ENCODE assay signal across 8 cellular contexts in the genomic region with DNA sequence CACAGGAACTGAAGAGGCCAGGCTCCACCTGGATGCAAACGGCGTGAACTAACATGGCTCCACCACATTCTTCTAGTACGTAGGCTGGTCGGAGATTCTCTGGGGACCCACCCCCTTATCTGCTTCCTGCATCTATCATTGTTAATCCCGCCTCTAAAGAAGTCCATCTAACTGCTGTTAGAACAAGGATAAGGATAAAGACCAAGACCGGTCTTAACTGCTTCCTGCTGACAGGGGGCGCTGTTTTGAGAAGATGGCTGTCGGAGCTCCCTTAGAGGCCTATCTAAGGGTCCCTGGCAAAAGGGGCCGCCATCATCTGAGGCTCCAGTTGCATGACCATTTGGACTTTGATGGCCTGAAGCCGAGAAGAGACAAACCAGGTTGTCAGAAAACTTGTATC. TPM values are rescaled to one million over a fixed set of nuclear protein-coding genes. Genes with fewer than 3 reads are reported as not detected.
DNase-seq lines count a peak whose midpoint lies in the region; ATAC-seq and TF ChIP-seq lines count a peak whose summit lies in the region.

No MANE protein-coding gene starts in this region.

- peak; percentile 60 for ATAC-seq in activated CD8-positive, alpha-beta memory T cell treated with anti-CD3 and anti-CD28 coated beads, Interleukin-2, amount 10 ng/mL, durations not matched to agents 7 days and 5 days
- ATAC-seq in gastroesophageal sphincter (no peak), HG03095 (IDR thresholded peaks at IDR 0.05; ENCODE audit: unreplicated experiment) (no peak), HG03097 (IDR thresholded peaks at IDR 0.05; ENCODE audit: low FRiP score, unreplicated experiment) (no peak)

- 13 to 36% methylated on average over 3 to 9 of the region's 10 CpGs for WGBS in gastroesophageal sphincter (ENCODE audit: low coverage in 1 of 2), 2 donors

- H2AFZ ChIP-seq in MM.1S (ENCODE audit: low read length): no peak overlapping the region

- no peak overlapping the region for H3K4me3 Mint-ChIP-seq in activated CD8-positive, alpha-beta memory T cell treated with anti-CD3 and anti-CD28 coated beads, Interleukin-2, amount 10 ng/mL, durations not matched to agents 7 days and 5 days

- H4K20me1 ChIP-seq in MM.1S (ENCODE audit: insufficient read depth, low read length): no peaks in the 10 kb centered on the region

- H3K36me3 Mint-ChIP-seq in activated CD8-positive, alpha-beta memory T cell treated with anti-CD3 and anti-CD28 coated beads, Interleukin-2, amount 10 ng/mL, durations not matched to agents 7 days and 5 days: peaks cover 10% of the 10 kb centered on the region

- CTCF ChIA-PET in activated CD8-positive, alpha-beta memory T cell treated with anti-CD3 and anti-CD28 coated beads, Interleukin-2, amount 10 ng/mL, durations not matched to agents 7 days and 5 days (lab: Charles Lee): interaction anchor here (0.8 to 2.2 kb wide), 13 partner anchors 9 to 167 kb away, joined by 3 to 24 read pairs (median 4); partner anchors contain the start of gene WRAP53

- peaks cover 7% of the 10 kb centered on the region for H3K9me3 Mint-ChIP-seq in activated CD8-positive, alpha-beta memory T cell treated with anti-CD3 and anti-CD28 coated beads, Interleukin-2, amount 10 ng/mL, durations not matched to agents 7 days and 5 days (ENCODE audit: low read depth)

- H3K9ac ChIP-seq in MM.1S (ENCODE audit: low read length): no peak overlapping the region

- no peak for DNase-seq in AG10803 (ENCODE audit: low read depth)
- DNase-seq in MM.1S: peak; percentile 8
- peak; percentile 50 for DNase-seq in activated CD8-positive, alpha-beta memory T cell treated with anti-CD3 and anti-CD28 coated beads, Interleukin-2, amount 10 ng/mL, durations not matched to agents 7 days and 5 days
- peak; percentile 52 for DNase-seq in stimulated activated CD4-positive, alpha-beta T cell treated with anti-CD3 and anti-CD28 coated beads, Interleukin-1b, Interleukin-23, amount 100 ng/mL, for 48 hours
- DNase-seq in KG1 (lab: John Stamatoyannopoulos, UW): no peak

- H3K27me3 Mint-ChIP-seq in activated CD8-positive, alpha-beta memory T cell treated with anti-CD3 and anti-CD28 coated beads, Interleukin-2, amount 10 ng/mL, durations not matched to agents 7 days and 5 days: no peaks in the 10 kb centered on the region

- no peak for TF ChIP-seq POLR2A in gastroesophageal sphincter (IDR thresholded peaks at IDR 0.05)

- H3K36me3 ChIP-seq in MM.1S (replicated peaks; ENCODE audit: insufficient read depth, low read length): no peaks in the 10 kb centered on the region
- H3K36me3 ChIP-seq in gastroesophageal sphincter: no peaks in the 10 kb centered on the region

- H3K9me2 ChIP-seq in MM.1S (replicated peaks; ENCODE audit: insufficient read depth, low read length): no peaks in the 10 kb centered on the region

- TF ChIP-seq EP300 in gastroesophageal sphincter (IDR thresholded peaks at IDR 0.05): no peak

- H3K27me3 ChIP-seq in MM.1S (replicated peaks; ENCODE audit: insufficient read depth, low read length) (no peaks in the 10 kb centered on the region), gastroesophageal sphincter (no peaks in the 10 kb centered on the region)

- H3K4me2 ChIP-seq in MM.1S (ENCODE audit: low read depth, low read length): no peak overlapping the region

- TF ChIP-seq CTCF in AG10803 (conservative IDR thresholded peaks at IDR 0.05; ENCODE audit: low read length) (peak; percentile 42), MM.1S (IDR thresholded peaks at IDR 0.05; ENCODE audit: low read length) (peak; percentile 59), gastroesophageal sphincter (IDR thresholded peaks at IDR 0.05) (peak in 3 of 4 experiments; percentile 26 to 51 (median 49))

- H3K4me1 ChIP-seq in MM.1S (ENCODE audit: low read length) (no peaks in the 10 kb centered on the region), gastroesophageal sphincter (no peaks in the 10 kb centered on the region)

- H3K4me3 ChIP-seq in AG10803 (ENCODE audit: low read length) (no peak overlapping the region), MM.1S (ENCODE audit: low read length) (no peak overlapping the region), gastroesophageal sphincter (no peak overlapping the region)

- H3K27ac ChIP-seq in MM.1S (ENCODE audit: low read length): no peak overlapping the region
- no peak overlapping the region for H3K27ac ChIP-seq in gastroesophageal sphincter

- no peaks in the 10 kb centered on the region for H3K79me2 ChIP-seq in MM.1S (ENCODE audit: low read length)

- no peak overlapping the region for H3K27ac Mint-ChIP-seq in activated CD8-positive, alpha-beta memory T cell treated with anti-CD3 and anti-CD28 coated beads, Interleukin-2, amount 10 ng/mL, durations not matched to agents 7 days and 5 days

- H3K4me1 Mint-ChIP-seq in activated CD8-positive, alpha-beta memory T cell treated with anti-CD3 and anti-CD28 coated beads, Interleukin-2, amount 10 ng/mL, durations not matched to agents 7 days and 5 days: peaks cover 2% of the 10 kb centered on the region

- H3F3A ChIP-seq in MM.1S (ENCODE audit: insufficient read depth, low read length): no peaks in the 10 kb centered on the region

- H3K9me3 ChIP-seq in MM.1S (replicated peaks; ENCODE audit: insufficient read depth, low read length) (no peaks in the 10 kb centered on the region), gastroesophageal sphincter (no peaks in the 10 kb centered on the region)

RNA-seq across cellular contexts. Expression of gene TNFSF12, which starts 25.8 kb away (rescaled TPM):
- total RNA-seq in activated CD8-positive, alpha-beta memory T cell treated with anti-CD3 and anti-CD28 coated beads, Interleukin-2, amount 10 ng/mL, durations not matched to agents 7 days and 5 days: 10 to 100 TPM; 52.8 to 59.4 TPM
- 100 to 1,000 TPM in 1 of 4 donors, 10 to 100 TPM in 3; 61.1 to 108 (median 84.7) TPM for total RNA-seq in gastroesophageal sphincter

RNA-seq across cellular contexts. Expression of gene TNFSF13, which starts 35.5 kb away (rescaled TPM):
- total RNA-seq in activated CD8-positive, alpha-beta memory T cell treated with anti-CD3 and anti-CD28 coated beads, Interleukin-2, amount 10 ng/mL, durations not matched to agents 7 days and 5 days: 1 to 10 TPM; 2.2 to 2.5 TPM
- total RNA-seq in gastroesophageal sphincter: 10 to 100 TPM; 14.5 to 47.1 (median 27.2) TPM

RNA-seq across cellular contexts. Expression of gene SENP3, which starts 38.7 kb away (rescaled TPM):
- total RNA-seq in activated CD8-positive, alpha-beta memory T cell treated with anti-CD3 and anti-CD28 coated beads, Interleukin-2, amount 10 ng/mL, durations not matched to agents 7 days and 5 days: 10 to 100 TPM; 55.7 to 70.9 TPM
- 10 to 100 TPM; 68.3 to 94.7 (median 79.6) TPM for total RNA-seq in gastroesophageal sphincter

RNA-seq across cellular contexts. Expression of gene POLR2A, which starts 38.9 kb away (rescaled TPM):
- total RNA-seq in activated CD8-positive, alpha-beta memory T cell treated with anti-CD3 and anti-CD28 coated beads, Interleukin-2, amount 10 ng/mL, durations not matched to agents 7 days and 5 days: 100 to 1,000 TPM; 198 to 228 TPM
- 10 to 100 TPM; 41.0 to 55.3 (median 47.3) TPM for total RNA-seq in gastroesophageal sphincter

RNA-seq across cellular contexts. Expression of gene SLC35G6, which starts 41.8 kb away (rescaled TPM):
- not detected for total RNA-seq in activated CD8-positive, alpha-beta memory T cell treated with anti-CD3 and anti-CD28 coated beads, Interleukin-2, amount 10 ng/mL, durations not matched to agents 7 days and 5 days
- not detected for total RNA-seq in gastroesophageal sphincter

Comparison
In these comparisons a context has a peak if more than half of its experiments do, and no peak if none do; other contexts are left out.
1. DNase-seq: peak in MM.1S (single experiment), activated CD8-positive, alpha-beta memory T cell treated with anti-CD3 and anti-CD28 coated beads, Interleukin-2, amount 10 ng/mL, durations not matched to agents 7 days and 5 days (single experiment) and stimulated activated CD4-positive, alpha-beta T cell treated with anti-CD3 and anti-CD28 coated beads, Interleukin-1b, Interleukin-23, amount 100 ng/mL, for 48 hours (single experiment); none in AG10803 (single experiment) and KG1 (single experiment).
2. RNA of gene TNFSF13, which starts 35.5 kb away (total RNA-seq): 14.5 to 47.1 TPM in gastroesophageal sphincter; 2.2 to 2.5 TPM in activated CD8-positive, alpha-beta memory T cell treated with anti-CD3 and anti-CD28 coated beads, Interleukin-2, amount 10 ng/mL, durations not matched to agents 7 days and 5 days; every median in the first group is over 4 times any median in the second.
3. Peak in every context shown above with its lines, with median percentiles within 50 percentile points of each other: CTCF ChIP-seq.